In the genomic region with DNA sequence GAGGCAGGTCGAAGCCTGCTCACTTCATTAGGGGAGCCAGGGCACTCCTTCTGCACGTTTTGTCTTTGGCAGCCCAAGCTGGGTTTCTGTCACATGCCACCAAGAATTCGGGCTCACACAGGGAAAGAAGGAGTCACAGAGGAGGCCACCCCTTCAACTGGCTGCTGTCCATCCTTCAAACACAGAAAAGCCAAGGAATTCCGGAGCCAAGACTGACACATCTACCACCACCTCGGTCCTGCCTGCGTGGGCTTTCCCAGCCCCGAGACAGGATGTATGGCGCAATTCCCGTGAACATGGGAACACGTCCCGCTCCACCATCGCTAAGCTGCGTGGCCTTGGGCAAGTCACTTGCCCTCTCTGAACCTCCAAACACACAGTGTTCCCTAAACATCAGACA, we compare ENCODE assay signal across 13 cellular contexts.
A peak's percentile ranks its signal among the peaks of the same experiment; 100 is the strongest.
DNase-seq lines count a peak whose midpoint lies in the region; ATAC-seq and TF ChIP-seq lines count a peak whose summit lies in the region.
"Had no signal": no experiment of that assay in that cellular context is flagged by ENCODE, and none has a peak within 500 bp of the region (broad histone marks: within the 10 kb centered on the region; RNA-seq: fewer than 3 reads in every experiment).

No MANE protein-coding gene starts in this region.

- CTCF ChIA-PET in HEK293 (lab: Yijun Ruan, JAX), result interaction anchor here (1.0 kb wide), 1 partner anchor 12 kb away, joined by 4 read pairs; no protein-coding TSS in a partner anchor

- H3K27ac ChIP-seq in HEK293 (ENCODE audit: extremely low read depth, low read depth, low read length) (no peak overlapping the region), substantia nigra (ENCODE audit: low read depth, low read length, poor library complexity, severe bottlenecking) (peak overlapping the region; percentile 92)
- H3K27ac ChIP-seq: parathyroid adenoma had no signal

- ATAC-seq in GM21381 (IDR thresholded peaks at IDR 0.05; ENCODE audit: unreplicated experiment), result no peak

- H3K9me3 ChIP-seq in HEK293 (ENCODE audit: control insufficient read depth, insufficient read depth, low read depth, low read length), result no peaks in the 10 kb centered on the region

- peaks cover 0 to 27% of the 10 kb centered on the region in 2 experiments; a peak in 1 of 3 replicates for H3K36me3 ChIP-seq in HEK293 (ENCODE audit: control insufficient read depth in 2 of 2, insufficient read depth in 1 of 2, low read length in 2 of 2)

- POLR2A ChIA-PET in HEK293 (lab: Yijun Ruan, JAX), result no interaction called here

- no peak overlapping the region for H3K4me3 ChIP-seq in HEK293 (ENCODE audit: low read depth, low read length)

- TF ChIP-seq CTCF in HEK293 (tag by site-specific recombination; IDR thresholded peaks at IDR 0.05), result no peak

- peaks cover 2% of the 10 kb centered on the region; the same call in 1 of the 2 replicates for H3K4me1 ChIP-seq in HEK293 (ENCODE audit: control insufficient read depth, insufficient read depth, low read length)
- H3K4me1 ChIP-seq: parathyroid adenoma had no signal

- DNase-seq in cerebellum (ENCODE audit: low spot score), result peak; percentile 53
- DNase-seq in iris pigment epithelial cell (ENCODE audit: low read depth), result peak; percentile 78
- peak in 1 of 49 donors; percentile 14 for DNase-seq in substantia nigra (lab: John Stamatoyannopoulos, UW)
- DNase-seq in stimulated activated naive CD4-positive, alpha-beta T cell (lab: John Stamatoyannopoulos, UW), result no peak
- no peak for DNase-seq in activated naive CD4-positive, alpha-beta T cell (lab: John Stamatoyannopoulos, UW)
- DNase-seq in activated CD8-positive, alpha-beta memory T cell treated with anti-CD3 and anti-CD28 coated beads for 24 hours, result no peak
- DNase-seq: activated effector memory CD4-positive, alpha-beta T cell treated with anti-CD3 and anti-CD28 coated beads, Interleukin-2, amount 50 U/mL, for 16 hours; kidney; NCI-H345; SHP77 treated with DMSO at 0.1 percent for 48 hours had no signal

TF ChIP-seq in HEK293, 187 proteins besides CTCF, POLR2A, EP300 and RAD21:
- no peak for TF ChIP-seq ZNF791 (tag by site-specific recombination; IDR thresholded peaks at IDR 0.05)
- TF ChIP-seq ZNF768 (tag by site-specific recombination; IDR thresholded peaks at IDR 0.05), result 0 out of 2 replicates have a peak, but pooled peaks have one; percentile 51

Comparison
In these comparisons a context has a peak if more than half of its experiments do, and no peak if none do; other contexts are left out.
1. DNase-seq: peak in cerebellum (single experiment) and iris pigment epithelial cell (single experiment); none in stimulated activated naive CD4-positive, alpha-beta T cell (0 of 6), activated naive CD4-positive, alpha-beta T cell (0 of 4) and activated CD8-positive, alpha-beta memory T cell treated with anti-CD3 and anti-CD28 coated beads for 24 hours (single experiment).